8 cellular contexts compared by ENCODE assay signal in the genomic region with DNA sequence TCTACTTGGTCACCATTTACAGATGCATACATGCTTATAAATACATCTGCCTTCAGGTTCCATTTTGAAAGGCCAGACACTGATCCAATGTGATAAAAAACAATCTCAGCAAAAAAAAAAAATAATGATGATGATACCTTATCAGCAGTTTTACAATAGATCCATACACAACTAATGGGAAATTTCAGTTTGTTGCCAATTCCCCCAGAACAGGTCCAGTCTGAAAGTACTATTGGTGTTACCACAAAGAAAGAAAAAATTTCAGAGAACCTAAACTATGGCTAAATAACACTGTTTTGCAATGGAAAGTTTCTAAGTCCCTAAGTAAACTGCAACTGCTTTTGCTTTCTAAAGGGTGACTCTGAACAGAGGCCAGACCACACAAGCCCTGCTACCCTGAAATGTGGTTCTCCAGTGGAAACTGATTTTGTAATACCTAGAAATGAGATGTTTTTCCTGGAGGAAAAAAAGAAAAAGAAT. TPM values are rescaled to one million over a fixed set of nuclear protein-coding genes. Genes with fewer than 3 reads are reported as not detected.
DNase-seq lines count a peak whose midpoint lies in the region; ATAC-seq and TF ChIP-seq lines count a peak whose summit lies in the region.

No MANE protein-coding gene starts in this region.

- H3K4me1 Mint-ChIP-seq in osteocyte (ENCODE audit: unreplicated experiment): peaks cover 45% of the 10 kb centered on the region

- no peak overlapping the region for H3K4me2 ChIP-seq in mammary epithelial cell (ENCODE audit: insufficient read depth, low read depth, low read length)

- no peak for TF ChIP-seq CTCF in breast epithelium (IDR thresholded peaks at IDR 0.05)
- TF ChIP-seq CTCF in mammary epithelial cell (conservative IDR thresholded peaks at IDR 0.05 in 1 of 2, IDR thresholded peaks at IDR 0.05 in 1 of 2; ENCODE audit: extremely low read depth in 1 of 2, insufficient read depth in 1 of 2, low read depth in 1 of 2, low read length in 2 of 2): no peak
- no peak for TF ChIP-seq CTCF in osteocyte (IDR thresholded peaks at IDR 0.05)
- no peak for TF ChIP-seq CTCF in BE2C (IDR thresholded peaks at IDR 0.05; ENCODE audit: low read depth, low read length)

- intact Hi-C loops in breast epithelium (cut with DNase I; ENCODE audit: low total_unique reads): no loop called here
- intact Hi-C loops in mammary epithelial cell (cut with micrococcal nuclease): no loop called here

- H3K27me3 Mint-ChIP-seq in osteocyte (ENCODE audit: unreplicated experiment): no peaks in the 10 kb centered on the region

- no peaks in the 10 kb centered on the region for H3K9me3 ChIP-seq in breast epithelium
- no peaks in the 10 kb centered on the region for H3K9me3 ChIP-seq in mammary epithelial cell (replicated peaks; ENCODE audit: insufficient read depth, low read length)
- H3K9me3 ChIP-seq in adipocyte (ENCODE audit: control insufficient read depth, low read length): no peaks in the 10 kb centered on the region
- H3K9me3 ChIP-seq in BE2C: no peaks in the 10 kb centered on the region

- H3K4me1 ChIP-seq in breast epithelium (peaks cover 0 to 3% of the 10 kb centered on the region in 2 donors), mammary epithelial cell (ENCODE audit: insufficient read depth, low read length) (no peaks in the 10 kb centered on the region), adipocyte (ENCODE audit: control insufficient read depth, insufficient read depth, low read length) (peaks cover 72% of the 10 kb centered on the region), BE2C (0 out of 2 replicates have a peak, but pooled peaks cover 4% of the 10 kb centered on the region)

- no peak overlapping the region for H3K4me3 ChIP-seq in breast epithelium
- H3K4me3 ChIP-seq in mammary epithelial cell (replicated peaks in 1 of 3; ENCODE audit: insufficient read depth in 1 of 3, low read depth in 2 of 3, low read length in 3 of 3): no peak overlapping the region
- no peak overlapping the region for H3K4me3 ChIP-seq in adipocyte (ENCODE audit: low read length)
- H3K4me3 ChIP-seq in BE2C (ENCODE audit: low read depth, low read length): no peak overlapping the region

- no peaks in the 10 kb centered on the region for H3K9me3 Mint-ChIP-seq in osteocyte (ENCODE audit: unreplicated experiment)

- H3K27me3 ChIP-seq in breast epithelium: no peaks in the 10 kb centered on the region
- no peaks in the 10 kb centered on the region for H3K27me3 ChIP-seq in mammary epithelial cell (ENCODE audit: insufficient read depth, low read length)
- no peaks in the 10 kb centered on the region for H3K27me3 ChIP-seq in adipocyte (replicated peaks; ENCODE audit: control insufficient read depth, insufficient read depth, low read length)
- no peaks in the 10 kb centered on the region for H3K27me3 ChIP-seq in BE2C

- ATAC-seq in HG03196 (IDR thresholded peaks at IDR 0.05; ENCODE audit: unreplicated experiment): peak; percentile 37

- TF ChIP-seq POLR2A in breast epithelium (IDR thresholded peaks at IDR 0.05): no peak

- peaks cover 22% of the 10 kb centered on the region for H3K36me3 Mint-ChIP-seq in osteocyte (ENCODE audit: unreplicated experiment)

- no peaks in the 10 kb centered on the region for H4K20me1 ChIP-seq in mammary epithelial cell (ENCODE audit: insufficient read depth, low read length)

- H3K9ac ChIP-seq in mammary epithelial cell (ENCODE audit: insufficient read depth, low read length): no peak overlapping the region
- peak overlapping the region; percentile 78 for H3K9ac ChIP-seq in adipocyte (ENCODE audit: low read length)

- no peak overlapping the region for H3K4me3 Mint-ChIP-seq in osteocyte (ENCODE audit: unreplicated experiment)

- H3K27ac ChIP-seq in breast epithelium (peak overlapping the region; percentile 18 to 57), mammary epithelial cell (ENCODE audit: insufficient read depth, low read depth, low read length) (no peak overlapping the region)

- H3K27ac Mint-ChIP-seq in osteocyte (ENCODE audit: unreplicated experiment): peak overlapping the region; percentile 82

- in situ Hi-C loops in mammary epithelial cell (cut with MboI; ENCODE audit: low sequenced_read_pairs in 2 of 2): no loop called here

- dilution Hi-C loops in mammary epithelial cell (cut with HindIII; ENCODE audit: low sequenced_read_pairs): no loop called here

- CTCF ChIA-PET in mammary epithelial cell (lab: Charles Lee; ENCODE audit: low non-redundant PET): no interaction called here

- H3K36me3 ChIP-seq in breast epithelium (no peaks in the 10 kb centered on the region), mammary epithelial cell (ENCODE audit: insufficient read depth, low read length) (peaks cover 3% of the 10 kb centered on the region), adipocyte (ENCODE audit: control insufficient read depth, insufficient read depth, low read length, severe bottlenecking) (peaks cover 13% of the 10 kb centered on the region), BE2C (no peaks in the 10 kb centered on the region)

- no peak overlapping the region for H2AFZ ChIP-seq in mammary epithelial cell (ENCODE audit: low read depth, low read length)

- DNase-seq in breast epithelium (ENCODE audit: low spot score in 2 of 2) (peak in 1 of 2 donors; percentile 31), mammary epithelial cell (no peak), adipocyte (ENCODE audit: low read depth) (peak; percentile 93), osteocyte (ENCODE audit: extremely low spot score, unreplicated experiment) (no peak), NCI-H524 (lab: John Stamatoyannopoulos, UW) (no peak), BE2C (no peak)
- no peak for DNase-seq in stimulated activated CD4-positive, alpha-beta T cell treated with anti-CD3 and anti-CD28 coated beads, Interleukin-4, amount 100 ng/mL, for 1 hour

- no TSS peak for BruUV-seq in mammary epithelial cell (replicated peaks; lab: Mats Ljungman, UMichigan)

- peaks cover 5% of the 10 kb centered on the region for H3K79me2 ChIP-seq in mammary epithelial cell (ENCODE audit: insufficient read depth, low read length)

RNA-seq across cellular contexts. Expression of a gene that starts 54.1 kb away (rescaled TPM):
- total RNA-seq in breast epithelium (10 to 100 TPM; 21.8 to 38.1 (median 29.2) TPM), mammary epithelial cell (10 to 100 TPM in 1 of 2 donors, 1 to 10 TPM in 1; 9.9 to 20.3 TPM), osteocyte (34.8 and 36.9 TPM in 2 replicates)
- 6.4 TPM for polyA plus RNA-seq in mammary epithelial cell
- polyA minus RNA-seq in mammary epithelial cell: 5.6 TPM
- polyA plus RNA-seq in BE2C (2012; ENCODE audit: insufficient read depth, insufficient read length, low read depth): 3.6 TPM
